In genomic region chr1:202692959-202693555, GRCh38 we compare ENCODE assay signal across 8 cellular contexts. TPM values are rescaled to one million over a fixed set of nuclear protein-coding genes. Genes with fewer than 3 reads are reported as not detected.
A peak's percentile ranks its signal among the peaks of the same experiment; 100 is the strongest.
DNase-seq lines count a peak whose midpoint lies in the region; ATAC-seq and TF ChIP-seq lines count a peak whose summit lies in the region.

No MANE protein-coding gene starts in this region.

- H3F3A ChIP-seq in smooth muscle cell (ENCODE audit: low read depth) = no peaks in the 10 kb centered on the region

- peaks cover 28% of the 10 kb centered on the region for H3K27me3 ChIP-seq in smooth muscle cell (ENCODE audit: low read depth)

- intact Hi-C loops in left ventricle myocardium superior (cut with micrococcal nuclease) = no loop called here

- H3K9ac ChIP-seq in SK-N-MC (ENCODE audit: insufficient read length) = no peak overlapping the region
- no peak overlapping the region for H3K9ac ChIP-seq in smooth muscle cell (ENCODE audit: low read depth)

- H3K4me2 ChIP-seq in smooth muscle cell = no peak overlapping the region

- H2AFZ ChIP-seq in smooth muscle cell (ENCODE audit: low read depth) = no peak overlapping the region

- H3K9me3 ChIP-seq in HEK293 (ENCODE audit: control insufficient read depth, insufficient read depth, low read depth, low read length) (no peaks in the 10 kb centered on the region), SK-N-MC (ENCODE audit: low read depth, low read length) (no peaks in the 10 kb centered on the region), smooth muscle cell (replicated peaks; ENCODE audit: low read depth) (no peaks in the 10 kb centered on the region)

- no peaks in the 10 kb centered on the region for H3K4me1 ChIP-seq in HEK293 (ENCODE audit: control insufficient read depth, insufficient read depth, low read length)
- no peaks in the 10 kb centered on the region for H3K4me1 ChIP-seq in smooth muscle cell (ENCODE audit: low read depth)

- H4K20me1 ChIP-seq in smooth muscle cell (ENCODE audit: low read depth) = no peaks in the 10 kb centered on the region

- POLR2A ChIA-PET in HEK293 (lab: Yijun Ruan, JAX) = no interaction called here

- no peaks in the 10 kb centered on the region for H3K79me2 ChIP-seq in smooth muscle cell (ENCODE audit: low read depth)

- peak; percentile 74 for ATAC-seq in left ventricle myocardium superior
- no peak for ATAC-seq in HG02973 (IDR thresholded peaks at IDR 0.05; ENCODE audit: unreplicated experiment)
- ATAC-seq in HG02588 (IDR thresholded peaks at IDR 0.05; ENCODE audit: unreplicated experiment) = no peak

- H3K4me3 ChIP-seq in HEK293 (ENCODE audit: low read depth, low read length) (no peak overlapping the region), SK-N-MC (no peak overlapping the region), smooth muscle cell (no peak overlapping the region)

- DNase-seq in SK-N-MC (ENCODE audit: low read depth, low spot score) (peak; percentile 30), left ventricle myocardium superior (peak; percentile 72), smooth muscle cell (lab: John Stamatoyannopoulos, UW; ENCODE audit: unreplicated experiment) (peak; percentile 42)
- DNase-seq in activated naive CD4-positive, alpha-beta T cell treated with anti-CD3 and anti-CD28 coated beads, Interleukin-2, amount 50 U/mL, for 16 hours = peak; percentile 57

- no peak overlapping the region for H3K27ac ChIP-seq in C4-2B
- no peak overlapping the region for H3K27ac ChIP-seq in HEK293 (ENCODE audit: extremely low read depth, low read depth, low read length)
- no peak overlapping the region for H3K27ac ChIP-seq in SK-N-MC
- H3K27ac ChIP-seq in smooth muscle cell (ENCODE audit: low read depth) = no peak overlapping the region

- H3K36me3 ChIP-seq in HEK293 (ENCODE audit: control insufficient read depth in 2 of 2, insufficient read depth in 1 of 2, low read length in 2 of 2) (no peaks in the 10 kb centered on the region), SK-N-MC (ENCODE audit: insufficient read depth, low read length) (no peaks in the 10 kb centered on the region), smooth muscle cell (ENCODE audit: low read depth) (no peaks in the 10 kb centered on the region)

- WGBS in smooth muscle cell (ENCODE audit: low lambda C conversion rate) = 41% methylated on average over 3 of the region's 3 CpGs

- TF ChIP-seq CTCF in C4-2B (conservative IDR thresholded peaks at IDR 0.05) (peak; percentile 31), HEK293 (tag by site-specific recombination; IDR thresholded peaks at IDR 0.05) (peak; percentile 39; the same call in 1 of the 2 replicates), smooth muscle cell (IDR thresholded peaks at IDR 0.05; ENCODE audit: borderline replicate concordance, insufficient read depth, poor library complexity, severe bottlenecking) (no peak)

- CTCF ChIA-PET in HEK293 (lab: Yijun Ruan, JAX) = interaction anchor here (0.6 to 1.2 kb wide), 8 partner anchors 11 to 305 kb away, joined by 3 to 7 read pairs (median 3); no protein-coding TSS in a partner anchor

TF ChIP-seq in HEK293, 187 proteins besides CTCF, POLR2A, EP300 and RAD21 (continues in another document):
- TF ChIP-seq KLF9 (tag by site-specific recombination; IDR thresholded peaks at IDR 0.05; ENCODE audit: low read depth) (no peak), ZBTB8A (tag by site-specific recombination; IDR thresholded peaks at IDR 0.05) (no peak), ZNF18 (tag by site-specific recombination; IDR thresholded peaks at IDR 0.05) (no peak), SP7 (tag by site-specific recombination; IDR thresholded peaks at IDR 0.05) (0 out of 2 replicates have a peak, but pooled peaks have one; percentile 16), ZNF639 (tag by site-specific recombination; IDR thresholded peaks at IDR 0.05) (no peak), ZNF580 (tag by site-specific recombination; IDR thresholded peaks at IDR 0.05) (no peak), ZNF175 (tag by site-specific recombination; IDR thresholded peaks at IDR 0.05) (no peak), REST (tag by site-specific recombination; IDR thresholded peaks at IDR 0.05) (peak; percentile 99), ZXDB (tag by site-specific recombination; IDR thresholded peaks at IDR 0.05) (0 out of 2 replicates have a peak, but pooled peaks have one; percentile 45), WT1 (tag by site-specific recombination; IDR thresholded peaks at IDR 0.05) (peak; percentile 32; the same call in 1 of the 2 replicates), SETDB1 (IDR thresholded peaks at IDR 0.05; ENCODE audit: insufficient read length, low read length) (no peak), ZNF660 (tag by site-specific recombination; IDR thresholded peaks at IDR 0.05) (peak; percentile 59), TRIM28 (IDR thresholded peaks at IDR 0.05; ENCODE audit: borderline replicate concordance, low read length) (0 out of 2 replicates have a peak, but pooled peaks have one; percentile 59), ZNF645 (tag by site-specific recombination; IDR thresholded peaks at IDR 0.05) (no peak), ZBTB17 (tag by site-specific recombination; IDR thresholded peaks at IDR 0.05) (peak; percentile 86), ZNF555 (tag by site-specific recombination; conservative IDR thresholded peaks at IDR 0.05) (no peak)

RNA-seq across cellular contexts. Expression of gene SYT2, which starts 17.2 kb away (rescaled TPM):
- total RNA-seq in left ventricle myocardium superior (not detected), smooth muscle cell (not detected in 2 replicates)
- polyA plus RNA-seq in smooth muscle cell = 0.31 TPM in 1 of 2 replicates, not detected in the other
